Comparison of ENCODE assay signal across 23 cellular contexts in the genomic region with DNA sequence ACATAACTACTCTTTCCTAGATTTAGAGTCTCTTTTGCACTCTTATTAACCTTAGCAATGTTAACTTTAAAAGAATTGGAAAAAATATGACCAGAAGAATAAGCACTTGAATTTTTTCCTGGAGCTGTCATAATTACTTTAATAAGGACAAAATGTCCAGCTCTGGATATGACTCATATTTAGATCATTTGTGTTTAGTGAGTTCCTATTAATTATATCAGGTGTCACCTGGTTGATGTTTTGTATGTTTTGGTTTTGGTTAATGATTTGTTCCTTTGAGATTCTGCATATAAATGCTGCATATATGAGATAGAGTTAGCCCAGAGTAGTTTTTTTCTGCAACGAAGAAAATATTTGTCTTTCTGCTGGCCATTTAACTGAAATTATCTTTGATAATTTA. TPM values are rescaled to one million over a fixed set of nuclear protein-coding genes. Genes with fewer than 3 reads are reported as not detected.
DNase-seq lines count a peak whose midpoint lies in the region; ATAC-seq and TF ChIP-seq lines count a peak whose summit lies in the region.
"Had no signal": no experiment of that assay in that cellular context is flagged by ENCODE, and none has a peak within 500 bp of the region (broad histone marks: within the 10 kb centered on the region; RNA-seq: fewer than 3 reads in every experiment).

No MANE protein-coding gene starts in this region.

- H3K4me1 Mint-ChIP-seq in chondrocyte (ENCODE audit: low read depth), result peaks cover 5% of the 10 kb centered on the region
- H3K4me1 Mint-ChIP-seq: H9 had no signal

- H3K27ac Mint-ChIP-seq in chondrocyte (ENCODE audit: unreplicated experiment), result no peak overlapping the region
- H3K27ac Mint-ChIP-seq: H9 had no signal

- H3K36me3 ChIP-seq in mammary epithelial cell (ENCODE audit: insufficient read depth, low read length) (no peaks in the 10 kb centered on the region), breast epithelium (no peaks in the 10 kb centered on the region), OCI-LY3 (replicated peaks; ENCODE audit: low read depth, low read length) (peaks cover 67% of the 10 kb centered on the region), heart right ventricle (no peaks in the 10 kb centered on the region), right lobe of liver (no peaks in the 10 kb centered on the region), aorta (ENCODE audit: control insufficient read depth in 1 of 2, insufficient read depth in 2 of 2, low read length in 1 of 2) (no peaks in the 10 kb centered on the region)
- H3K36me3 ChIP-seq: Peyer's patch, SJSA1 had no signal

- dilution Hi-C loops in mammary epithelial cell (cut with HindIII; ENCODE audit: low sequenced_read_pairs), result no loop called here

- no peak overlapping the region for H3K27ac ChIP-seq in mammary epithelial cell (ENCODE audit: insufficient read depth, low read depth, low read length)
- no peak overlapping the region for H3K27ac ChIP-seq in breast epithelium
- H3K27ac ChIP-seq in OCI-LY3 (ENCODE audit: low read length), result peak overlapping the region; percentile 97
- no peak overlapping the region for H3K27ac ChIP-seq in heart right ventricle
- no peak overlapping the region for H3K27ac ChIP-seq in right lobe of liver
- H3K27ac ChIP-seq in aorta (ENCODE audit: low read depth in 1 of 2, low read length in 2 of 2), result no peak overlapping the region
- H3K27ac ChIP-seq: SJSA1 had no signal

- H3K4me2 ChIP-seq in mammary epithelial cell (ENCODE audit: insufficient read depth, low read depth, low read length) (peak overlapping the region; percentile 61), OCI-LY3 (ENCODE audit: low read length) (peak overlapping the region; percentile 95)

- no peaks in the 10 kb centered on the region for H3K36me3 Mint-ChIP-seq in chondrocyte (ENCODE audit: low read depth)

- no peak overlapping the region for H2AFZ ChIP-seq in mammary epithelial cell (ENCODE audit: low read depth, low read length)
- no peak overlapping the region for H2AFZ ChIP-seq in OCI-LY3 (ENCODE audit: low read depth, low read length)

- H3K4me3 Mint-ChIP-seq in chondrocyte (ENCODE audit: unreplicated experiment), result no peak overlapping the region
- H3K4me3 Mint-ChIP-seq: H9 had no signal

- H3K79me2 ChIP-seq in mammary epithelial cell (ENCODE audit: insufficient read depth, low read length), result no peaks in the 10 kb centered on the region
- peaks cover 100% of the 10 kb centered on the region for H3K79me2 ChIP-seq in OCI-LY3 (ENCODE audit: low read length)

- 93% methylated on average over 1 of the region's 1 CpG for WGBS in mammary epithelial cell (ENCODE audit: low coverage, missing lambda C conversion rate)
- WGBS in heart right ventricle, 2 donors, result 93 to 94% methylated on average over 1 of the region's 1 CpG
- 50% methylated on average over 1 of the region's 1 CpG for WGBS in right lobe of liver (ENCODE audit: insufficient coverage, low coverage, low lambda C conversion rate, missing lambda C conversion rate)
- 70 to 81% methylated on average over 1 of the region's 1 CpG for WGBS in aorta, 2 donors

- no peak overlapping the region for H3K4me3 ChIP-seq in mammary epithelial cell (replicated peaks in 1 of 3; ENCODE audit: insufficient read depth in 1 of 3, low read depth in 2 of 3, low read length in 3 of 3)
- no peak overlapping the region for H3K4me3 ChIP-seq in breast epithelium
- H3K4me3 ChIP-seq in OCI-LY3 (ENCODE audit: low read length), result peak overlapping the region; percentile 93
- no peak overlapping the region for H3K4me3 ChIP-seq in fibroblast of mammary gland (ENCODE audit: control insufficient read depth, low read depth, low read length)
- no peak overlapping the region for H3K4me3 ChIP-seq in heart right ventricle
- no peak overlapping the region for H3K4me3 ChIP-seq in right lobe of liver
- H3K4me3 ChIP-seq in aorta (ENCODE audit: low read length in 2 of 2), result no peak overlapping the region
- H3K4me3 ChIP-seq: Peyer's patch, SJSA1 had no signal

- H3K27me3 Mint-ChIP-seq in chondrocyte (ENCODE audit: low read depth), result no peaks in the 10 kb centered on the region

- no TSS peak for BruUV-seq in mammary epithelial cell (replicated peaks; lab: Mats Ljungman, UMichigan)

- H3K4me1 ChIP-seq in mammary epithelial cell (ENCODE audit: insufficient read depth, low read length) (peaks cover 11% of the 10 kb centered on the region), breast epithelium (no peaks in the 10 kb centered on the region), OCI-LY3 (ENCODE audit: low read length) (peaks cover 28% of the 10 kb centered on the region), heart right ventricle (peaks cover 0 to 14% (median 0%) of the 10 kb centered on the region in 9 donors), right lobe of liver (no peaks in the 10 kb centered on the region), aorta (ENCODE audit: control insufficient read depth in 1 of 2, insufficient read depth in 2 of 2, low read length in 2 of 2) (no peaks in the 10 kb centered on the region)
- H3K4me1 ChIP-seq: SJSA1 had no signal

- intact Hi-C loops in mammary epithelial cell (cut with micrococcal nuclease) (no loop called here), breast epithelium (cut with DNase I; ENCODE audit: low total_unique reads) (no loop called here), heart right ventricle (cut with DNase I) (no loop called here), right lobe of liver (cut with DNase I) (no loop called here), aorta (cut with DNase I) (no loop called here)

- in situ Hi-C loops in mammary epithelial cell (cut with MboI; ENCODE audit: low sequenced_read_pairs in 2 of 2), result no loop called here

- no peaks in the 10 kb centered on the region for H3K9me3 ChIP-seq in mammary epithelial cell (replicated peaks; ENCODE audit: insufficient read depth, low read length)
- H3K9me3 ChIP-seq in breast epithelium, result no peaks in the 10 kb centered on the region
- H3K9me3 ChIP-seq in OCI-LY3 (ENCODE audit: insufficient read depth, low read length), result no peaks in the 10 kb centered on the region
- no peaks in the 10 kb centered on the region for H3K9me3 ChIP-seq in heart right ventricle
- no peaks in the 10 kb centered on the region for H3K9me3 ChIP-seq in right lobe of liver
- H3K9me3 ChIP-seq in aorta (ENCODE audit: control insufficient read depth, low read length), result no peaks in the 10 kb centered on the region
- H3K9me3 ChIP-seq: Peyer's patch, SJSA1 had no signal

- H3K27me3 ChIP-seq in mammary epithelial cell (ENCODE audit: insufficient read depth, low read length) (no peaks in the 10 kb centered on the region), breast epithelium (no peaks in the 10 kb centered on the region), OCI-LY3 (ENCODE audit: low read depth, low read length) (no peaks in the 10 kb centered on the region), heart right ventricle (no peaks in the 10 kb centered on the region), right lobe of liver (no peaks in the 10 kb centered on the region), aorta (ENCODE audit: control insufficient read depth in 1 of 2, insufficient read depth in 2 of 2, low read length in 1 of 2) (no peaks in the 10 kb centered on the region)
- H3K27me3 ChIP-seq: Peyer's patch, SJSA1 had no signal

- CTCF ChIA-PET in mammary epithelial cell (lab: Charles Lee; ENCODE audit: low non-redundant PET), result no interaction called here

- TF ChIP-seq CTCF in mammary epithelial cell (conservative IDR thresholded peaks at IDR 0.05 in 1 of 2, IDR thresholded peaks at IDR 0.05 in 1 of 2; ENCODE audit: extremely low read depth in 1 of 2, insufficient read depth in 1 of 2, low read depth in 1 of 2, low read length in 2 of 2), result no peak
- no peak for TF ChIP-seq CTCF in breast epithelium (IDR thresholded peaks at IDR 0.05)
- no peak for TF ChIP-seq CTCF in OCI-LY3 (IDR thresholded peaks at IDR 0.05; ENCODE audit: low read depth, low read length)
- TF ChIP-seq CTCF in fibroblast of mammary gland (conservative IDR thresholded peaks at IDR 0.05; ENCODE audit: control insufficient read depth, insufficient read depth, low read depth, low read length), result no peak
- no peak for TF ChIP-seq CTCF in heart right ventricle (IDR thresholded peaks at IDR 0.05)
- TF ChIP-seq CTCF in chondrocyte (IDR thresholded peaks at IDR 0.05), result no peak
- TF ChIP-seq CTCF in right lobe of liver (IDR thresholded peaks at IDR 0.05), result no peak

- DNase-seq in mammary epithelial cell, result no peak
- no peak for DNase-seq in breast epithelium (ENCODE audit: low spot score in 2 of 2)
- DNase-seq in fibroblast of mammary gland (ENCODE audit: low read depth), result peak; percentile 9
- no peak for DNase-seq in heart right ventricle
- no peak for DNase-seq in chondrocyte (ENCODE audit: low spot score)
- no peak for DNase-seq in right lobe of liver
- no peak for DNase-seq in aorta
- DNase-seq: Calu3; CD4-positive, alpha-beta memory T cell; EL; H9; IMR-90; Karpas-422; NCI-H1048; NCI-H1436; NCI-H1930; NCI-H345; NCI-H524 treated with DMSO at 0.1 percent for 48 hours; Peyer's patch had no signal

- H3K9me3 Mint-ChIP-seq in chondrocyte (ENCODE audit: low read depth), result no peaks in the 10 kb centered on the region
- H3K9me3 Mint-ChIP-seq: CD4-positive, alpha-beta memory T cell; H9 had no signal

- TF ChIP-seq POLR2A in breast epithelium (IDR thresholded peaks at IDR 0.05) (no peak), right lobe of liver (IDR thresholded peaks at IDR 0.05) (no peak)

- ATAC-seq in heart right ventricle (no peak), right lobe of liver (no peak), aorta (ENCODE audit: low FRiP score) (no peak)

- H4K20me1 ChIP-seq in mammary epithelial cell (ENCODE audit: insufficient read depth, low read length) (no peaks in the 10 kb centered on the region), OCI-LY3 (ENCODE audit: insufficient read depth, low read length) (peaks cover 22% of the 10 kb centered on the region; the same call in 1 of the 2 replicates)

- no peak overlapping the region for H3K9ac ChIP-seq in mammary epithelial cell (ENCODE audit: insufficient read depth, low read length)
- peak overlapping the region; percentile 95 for H3K9ac ChIP-seq in OCI-LY3 (ENCODE audit: low read length)

RNA-seq across cellular contexts. Expression of gene CLECL1, which starts 5.1 kb away (rescaled TPM):
- total RNA-seq in mammary epithelial cell, result not detected
- not detected for polyA plus RNA-seq in mammary epithelial cell
- not detected for polyA minus RNA-seq in mammary epithelial cell
- 1 to 10 TPM in 1 of 3 donors, under 1 TPM in 1, not detected in 1; 0.80 to 1.0 TPM for total RNA-seq in breast epithelium
- total RNA-seq in heart right ventricle, result 1 to 10 TPM in 1 of 10 donors, under 1 TPM in 1, not detected in 8; 0.54 to 3.6 TPM
- under 1 TPM in 1 of 2 donors, not detected in 1; 0.25 TPM for polyA plus RNA-seq in heart right ventricle
- not detected in 3 replicates for total RNA-seq in chondrocyte
- under 1 TPM in 2 of 6 experiments, not detected in 4; 0.56 to 0.60 TPM for total RNA-seq in right lobe of liver
- 1 to 10 TPM in 1 of 2 donors, not detected in 1; 2.1 TPM for total RNA-seq in aorta
- polyA plus RNA-seq in aorta, result not detected
- total RNA-seq: Calu3, H9, IMR-90, MCF 10A, SJSA1 had no signal
- polyA plus RNA-seq: BJ, IMR-90 had no signal

RNA-seq across cellular contexts. Expression of gene CD69, which starts 32.9 kb away (rescaled TPM):
- total RNA-seq in mammary epithelial cell (not detected), breast epithelium (10 to 100 TPM in 2 of 3 donors, 1 to 10 TPM in 1; 7.4 to 21.4 (median 11.5) TPM), heart right ventricle (1 to 10 TPM in 3 of 10 donors, under 1 TPM in 5, not detected in 2; 0.17 to 6.2 (median 0.50) TPM), chondrocyte (not detected in 3 replicates), right lobe of liver (1 to 10 TPM in 3 of 6 experiments, under 1 TPM in 3; 0.26 to 2.3 (median 1.0) TPM), aorta (1 to 10 TPM; 4.4 to 8.4 TPM)
- polyA plus RNA-seq in mammary epithelial cell (not detected), heart right ventricle (under 1 TPM; 0.22 to 0.55 TPM), aorta (under 1 TPM in 1 of 2 donors, not detected in 1; 0.59 TPM)
- not detected for polyA minus RNA-seq in mammary epithelial cell
- total RNA-seq: H9, IMR-90, MCF 10A had no signal
- polyA plus RNA-seq: BJ, IMR-90 had no signal

RNA-seq across cellular contexts. Expression of gene CLEC2D, which starts 58.3 kb away (rescaled TPM):
- total RNA-seq in mammary epithelial cell, result 1 to 10 TPM; 3.8 to 4.6 TPM
- polyA plus RNA-seq in mammary epithelial cell, result 0.57 TPM
- polyA minus RNA-seq in mammary epithelial cell, result 0.21 TPM
- total RNA-seq in breast epithelium, result 10 to 100 TPM; 10.9 to 30.1 (median 23.9) TPM
- 1 to 10 TPM; 1.6 to 9.5 (median 3.2) TPM for total RNA-seq in heart right ventricle
- polyA plus RNA-seq in heart right ventricle, result 10 to 100 TPM in 1 of 2 donors, 1 to 10 TPM in 1; 1.2 to 15.6 TPM
- total RNA-seq in chondrocyte, result 3.7 to 5.1 TPM (median 4.6 TPM) in 3 replicates
- 1 to 10 TPM in 5 of 6 experiments, under 1 TPM in 1; 0.62 to 4.4 (median 1.6) TPM for total RNA-seq in right lobe of liver
- total RNA-seq in aorta, result 10 to 100 TPM; 16.0 to 36.5 TPM
- 1 to 10 TPM in 1 of 2 donors, under 1 TPM in 1; 0.25 to 3.0 TPM for polyA plus RNA-seq in aorta
